Comparison of ENCODE assay signal across 1 cellular context in the genomic region with DNA sequence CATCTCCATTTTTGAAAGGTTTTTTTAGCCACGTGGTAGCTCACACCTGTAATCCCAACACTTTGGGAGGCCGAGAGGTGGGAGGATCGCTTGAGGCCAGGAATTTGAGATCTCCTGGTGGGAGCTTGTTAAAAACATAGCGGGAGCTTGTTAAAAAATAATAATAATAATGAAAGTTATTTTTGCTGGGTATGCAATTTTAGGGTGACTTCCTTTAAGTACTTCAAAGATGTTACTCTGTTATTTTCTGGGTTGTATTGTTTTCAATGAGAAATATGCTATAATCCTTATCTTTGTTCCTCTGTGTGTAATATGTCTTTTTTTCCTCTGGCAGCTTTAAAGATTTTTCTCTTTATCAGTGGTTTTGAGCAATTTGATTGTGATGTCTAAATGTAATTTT.
TF ChIP-seq lines count a peak whose summit lies in the region.

No MANE protein-coding gene starts in this region.

TF ChIP-seq in HepG2, 621 proteins besides CTCF, POLR2A, EP300 and RAD21 (continued from another document):
- TF ChIP-seq, protein P1, sequence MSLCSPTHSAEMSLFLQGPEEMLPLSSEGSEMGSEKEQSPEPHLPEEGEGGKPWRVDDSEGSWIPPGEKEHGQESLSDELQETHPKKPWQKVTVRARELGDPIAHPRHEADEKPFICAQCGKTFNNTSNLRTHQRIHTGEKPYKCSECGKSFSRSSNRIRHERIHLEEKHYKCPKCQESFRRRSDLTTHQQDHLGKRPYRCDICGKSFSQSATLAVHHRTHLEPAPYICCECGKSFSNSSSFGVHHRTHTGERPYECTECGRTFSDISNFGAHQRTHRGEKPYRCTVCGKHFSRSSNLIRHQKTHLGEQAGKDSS (CRISPR knock-in tag; IDR thresholded peaks at IDR 0.05; ENCODE audit: borderline replicate concordance, low read depth): no peak
- TF ChIP-seq, protein P2, sequence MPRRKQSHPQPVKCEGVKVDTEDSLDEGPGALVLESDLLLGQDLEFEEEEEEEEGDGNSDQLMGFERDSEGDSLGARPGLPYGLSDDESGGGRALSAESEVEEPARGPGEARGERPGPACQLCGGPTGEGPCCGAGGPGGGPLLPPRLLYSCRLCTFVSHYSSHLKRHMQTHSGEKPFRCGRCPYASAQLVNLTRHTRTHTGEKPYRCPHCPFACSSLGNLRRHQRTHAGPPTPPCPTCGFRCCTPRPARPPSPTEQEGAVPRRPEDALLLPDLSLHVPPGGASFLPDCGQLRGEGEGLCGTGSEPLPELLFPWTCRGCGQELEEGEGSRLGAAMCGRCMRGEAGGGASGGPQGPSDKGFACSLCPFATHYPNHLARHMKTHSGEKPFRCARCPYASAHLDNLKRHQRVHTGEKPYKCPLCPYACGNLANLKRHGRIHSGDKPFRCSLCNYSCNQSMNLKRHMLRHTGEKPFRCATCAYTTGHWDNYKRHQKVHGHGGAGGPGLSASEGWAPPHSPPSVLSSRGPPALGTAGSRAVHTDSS (CRISPR knock-in tag; conservative IDR thresholded peaks at IDR 0.05): no peak
TF ChIP-seq in HepG2: peak in this region for 2.
